Comparison of ENCODE assay signal across 8 cellular contexts in genomic region chr14:69260979-69261605, GRCh38. TPM values are rescaled to one million over a fixed set of nuclear protein-coding genes. Genes with fewer than 3 reads are reported as not detected.
A peak's percentile ranks its signal among the peaks of the same experiment; 100 is the strongest.
DNase-seq lines count a peak whose midpoint lies in the region; ATAC-seq and FAIRE-seq lines count a peak whose summit lies in the region.

No MANE protein-coding gene starts in this region.

- H3K36me3 ChIP-seq in HUES6 (ENCODE audit: control insufficient read depth, insufficient read depth, low read length) (no peaks in the 10 kb centered on the region), trophoblast cell (ENCODE audit: control insufficient read depth in 1 of 2, insufficient read depth in 2 of 2, low read length in 2 of 2) (no peaks in the 10 kb centered on the region)

- H3K9me3 ChIP-seq in HUES6 (ENCODE audit: control insufficient read depth, insufficient read depth, low read depth, low read length) (no peaks in the 10 kb centered on the region), trophoblast cell (ENCODE audit: insufficient read depth, low read depth, low read length) (peaks cover 2% of the 10 kb centered on the region)

- H3K27ac ChIP-seq in HUES6 (ENCODE audit: low read depth, low read length) = no peak overlapping the region
- no peak overlapping the region for H3K27ac ChIP-seq in trophoblast cell (ENCODE audit: low read depth, low read length)

- H3K4me3 ChIP-seq in HUES6 (ENCODE audit: low read depth, low read length) = peak overlapping the region; percentile 91
- peak overlapping the region; percentile 70 for H3K4me3 ChIP-seq in trophoblast cell (ENCODE audit: low read depth, low read length)

- no peak overlapping the region for H2AK5ac ChIP-seq in trophoblast cell (ENCODE audit: low read length)

- no peak overlapping the region for H3K4ac ChIP-seq in trophoblast cell (ENCODE audit: low read depth, low read length)

- no peak overlapping the region for H2BK5ac ChIP-seq in trophoblast cell (ENCODE audit: low read depth, low read length, poor library complexity)

- FAIRE-seq in frontal cortex (lab: Jason Lieb, UNC) = no peak

- H3K23ac ChIP-seq in trophoblast cell (ENCODE audit: low read length) = no peak overlapping the region

- H3K4me1 ChIP-seq in HUES6 (ENCODE audit: control insufficient read depth, insufficient read depth, low read length) (peaks cover 15% of the 10 kb centered on the region), trophoblast cell (ENCODE audit: control insufficient read depth in 1 of 2, insufficient read depth in 2 of 2, low read length in 2 of 2) (peaks cover 10 to 13% of the 10 kb centered on the region in 2 experiments)

- WGBS in trophoblast cell (ENCODE audit: extremely low coverage, insufficient coverage, insufficient read length) = no CpG with 5 or more reads among the region's 55 CpGs

- H2BK120ac ChIP-seq in trophoblast cell (ENCODE audit: insufficient read depth, low read length, poor library complexity) = no peak overlapping the region

- no peak overlapping the region for H4K91ac ChIP-seq in trophoblast cell (ENCODE audit: low read depth, low read length)

- H3K18ac ChIP-seq in trophoblast cell (ENCODE audit: low read length) = no peak overlapping the region

- H3K79me2 ChIP-seq in trophoblast cell (ENCODE audit: control insufficient read depth, insufficient read depth, low read length, poor library complexity) = no peaks in the 10 kb centered on the region

- ATAC-seq in HG03039 (IDR thresholded peaks at IDR 0.05; ENCODE audit: unreplicated experiment) = no peak

- H3K79me1 ChIP-seq in trophoblast cell (ENCODE audit: low read length) = no peaks in the 10 kb centered on the region

- H4K12ac ChIP-seq in trophoblast cell (ENCODE audit: low read depth, low read length) = no peak overlapping the region

- peaks cover 78% of the 10 kb centered on the region for H3K27me3 ChIP-seq in HUES6 (ENCODE audit: control insufficient read depth, insufficient read depth, low read length)
- peaks cover 40% of the 10 kb centered on the region for H3K27me3 ChIP-seq in trophoblast cell (ENCODE audit: insufficient read depth, low read length)

- no peak overlapping the region for H4K8ac ChIP-seq in trophoblast cell (ENCODE audit: low read depth, low read length)

- peak overlapping the region; percentile 94 for H3K4me2 ChIP-seq in trophoblast cell (ENCODE audit: low read length)

- H2AFZ ChIP-seq in trophoblast cell (ENCODE audit: insufficient read depth, low read length, poor library complexity) = no peak overlapping the region

- no peak overlapping the region for H3K14ac ChIP-seq in trophoblast cell (ENCODE audit: low read length)

- no peak overlapping the region for H2BK12ac ChIP-seq in trophoblast cell (ENCODE audit: low read length)

- H3K9ac ChIP-seq in HUES6 (ENCODE audit: low read length) = no peak overlapping the region
- H3K9ac ChIP-seq in trophoblast cell (ENCODE audit: low read length) = no peak overlapping the region

- DNase-seq in ELF-1 (ENCODE audit: low read depth, low spot score) (peak; percentile 50), activated T-cell treated with anti-CD3 and anti-CD28 coated beads for 48 hours (ENCODE audit: low read depth) (peak; percentile 54), frontal cortex (ENCODE audit: low spot score in 2 of 2) (peak; percentile 63 to 78), trophoblast cell (peak in 1 of 2 donors; percentile 20), cerebellar nuclear complex (lab: John Stamatoyannopoulos, UW) (no peak), NOMO-1 treated with dmso at 0.1 percent for 144 hours (lab: John Stamatoyannopoulos, UW; ENCODE audit: unreplicated experiment) (no peak)

RNA-seq across cellular contexts. Expression of gene GALNT16, which starts 1.1 kb away (rescaled TPM):
- total RNA-seq in frontal cortex = 4.1 TPM
- 0.46 and 0.52 TPM in 2 replicates for polyA plus RNA-seq in trophoblast cell (2013)

Comparison
In these comparisons a context has a peak if more than half of its experiments do, and no peak if none do; other contexts are left out.
1. DNase-seq: peak in ELF-1 (single experiment), activated T-cell treated with anti-CD3 and anti-CD28 coated beads for 48 hours (single experiment) and frontal cortex (2 of 2); none in cerebellar nuclear complex (0 of 2) and NOMO-1 treated with dmso at 0.1 percent for 144 hours (single experiment).